ENCODE assay signal across 1 cellular context in the genomic region with DNA sequence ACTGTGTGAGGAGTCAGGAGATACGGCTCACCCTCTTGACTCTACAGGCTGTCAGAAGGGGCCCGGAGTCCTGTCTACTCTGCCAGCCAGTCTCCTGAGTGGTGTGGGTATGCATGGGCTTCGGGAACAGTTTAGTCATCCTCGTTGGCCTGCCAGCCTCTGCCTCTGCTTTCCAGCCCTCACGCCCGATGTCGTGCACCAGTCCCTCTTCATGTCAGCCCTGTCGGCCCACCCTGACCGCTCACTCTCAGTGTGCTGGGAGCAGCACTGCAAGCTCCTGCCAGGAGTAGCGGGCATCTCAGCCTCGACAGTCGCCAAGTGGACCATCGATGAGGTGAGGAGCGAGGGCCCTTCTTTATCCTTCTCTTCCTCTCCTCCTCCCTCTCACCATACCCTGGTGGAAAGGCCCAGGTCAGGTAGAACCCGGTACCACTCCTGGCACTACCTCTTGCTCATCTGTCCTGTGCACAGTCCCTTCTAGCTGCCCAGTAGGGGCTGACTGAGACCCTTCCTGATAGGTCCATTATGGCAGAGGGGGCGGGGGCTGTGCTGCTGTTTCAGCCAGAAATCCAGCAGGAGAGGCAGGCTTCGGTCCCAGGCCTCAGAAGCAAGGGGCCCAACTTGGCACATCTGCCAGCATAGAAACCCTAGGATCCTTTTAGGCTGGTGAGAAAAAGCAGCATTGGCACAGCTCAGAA.
TF ChIP-seq lines count a peak whose summit lies in the region.

No MANE protein-coding gene starts in this region.

TF ChIP-seq in H1, 55 proteins besides CTCF, POLR2A, EP300 and RAD21:
- TF ChIP-seq KDM4A (IDR thresholded peaks at IDR 0.05; ENCODE audit: low read depth, low read length, severe bottlenecking) (no peak), TEAD4 (IDR thresholded peaks at IDR 0.05; ENCODE audit: low read depth, low read length) (no peak), CEBPB (IDR thresholded peaks at IDR 0.05; ENCODE audit: low read depth, low read length) (no peak)
